ENCODE assay signal across 9 cellular contexts in the genomic region with DNA sequence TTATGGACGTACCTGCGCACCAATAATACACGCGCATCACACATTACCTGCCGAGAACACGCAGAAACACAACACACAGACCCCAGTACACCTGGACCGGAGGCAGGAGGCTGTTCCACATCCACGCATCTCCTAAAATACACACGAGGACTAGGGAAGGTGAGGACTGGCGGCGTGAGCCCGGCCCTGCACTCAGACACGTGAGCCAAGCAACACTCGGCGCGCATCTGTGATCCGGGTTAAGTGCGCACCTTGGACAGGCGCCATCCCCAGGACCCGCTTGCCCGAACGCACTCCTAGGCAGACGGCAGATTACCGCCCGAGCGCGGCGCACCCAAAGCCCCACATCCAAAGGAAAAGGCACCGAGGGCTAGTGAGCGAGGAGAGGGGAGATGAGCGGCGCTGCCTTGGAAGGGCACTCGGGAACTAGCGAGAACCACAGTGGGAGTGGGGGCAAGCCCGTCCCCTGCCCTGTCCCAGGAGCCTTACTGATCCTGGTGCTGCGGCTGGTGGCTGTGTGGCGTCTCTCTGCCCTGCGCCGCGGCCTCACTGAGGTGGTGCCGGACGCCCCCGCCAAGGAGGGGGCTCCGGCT. TPM values are rescaled to one million over a fixed set of nuclear protein-coding genes. Genes with fewer than 3 reads are reported as not detected.
A peak's percentile ranks its signal among the peaks of the same experiment; 100 is the strongest.
DNase-seq lines count a peak whose midpoint lies in the region; ATAC-seq and TF ChIP-seq lines count a peak whose summit lies in the region.
"Had no signal": no experiment of that assay in that cellular context is flagged by ENCODE, and none has a peak within 500 bp of the region (broad histone marks: within the 10 kb centered on the region; RNA-seq: fewer than 3 reads in every experiment).

No MANE protein-coding gene starts in this region.

- ATAC-seq in GM21381 (IDR thresholded peaks at IDR 0.05; ENCODE audit: unreplicated experiment) (peak; percentile 24), heart right ventricle (peak; percentile 43 to 63 (median 56)), HG03097 (IDR thresholded peaks at IDR 0.05; ENCODE audit: low FRiP score, unreplicated experiment) (no peak)

- H3K4me2 ChIP-seq in parathyroid adenoma (ENCODE audit: low read length): peak overlapping the region; percentile 99
- no peak overlapping the region for H3K4me2 ChIP-seq in Karpas-422 (ENCODE audit: low read depth, low read length, poor library complexity, severe bottlenecking)

- H3K4me3 ChIP-seq in heart right ventricle: peak overlapping the region; percentile 47 to 91 (median 61)
- peak overlapping the region; percentile 67 for H3K4me3 ChIP-seq in parathyroid adenoma (ENCODE audit: low read depth, low read length)
- H3K4me3 ChIP-seq in Karpas-422 (ENCODE audit: low read length): no peak overlapping the region

- H3K9ac ChIP-seq in parathyroid adenoma (peak overlapping the region; percentile 31), Karpas-422 (ENCODE audit: low read length) (no peak overlapping the region)

- H3K4me1 ChIP-seq in heart right ventricle (peaks cover 0 to 21% (median 12%) of the 10 kb centered on the region in 9 donors), parathyroid adenoma (no peaks in the 10 kb centered on the region), Karpas-422 (ENCODE audit: low read length) (peaks cover 8% of the 10 kb centered on the region)

- DNase-seq in DMS53 (lab: John Stamatoyannopoulos, UW): peak; percentile 84
- peak; percentile 28 to 51 for DNase-seq in NCI-H1930 (lab: John Stamatoyannopoulos, UW)
- DNase-seq in activated naive CD4-positive, alpha-beta T cell treated with anti-CD3 and anti-CD28 coated beads, Interleukin-2, amount 10 ng/mL, durations not matched to agents 7 days and 5 days: peak; percentile 44
- DNase-seq in heart right ventricle: peak; percentile 10 to 32
- no peak for DNase-seq in Karpas-422

- CTCF ChIA-PET in activated naive CD4-positive, alpha-beta T cell treated with anti-CD3 and anti-CD28 coated beads, Interleukin-2, amount 10 ng/mL, durations not matched to agents 7 days and 5 days (lab: Charles Lee): interaction anchor here (1.2 kb wide), 1 partner anchor 11 kb away, joined by 3 read pairs; no protein-coding TSS in a partner anchor

- H3K9me3 Mint-ChIP-seq in activated naive CD4-positive, alpha-beta T cell treated with anti-CD3 and anti-CD28 coated beads, Interleukin-2, amount 10 ng/mL, durations not matched to agents 7 days and 5 days: peaks cover 2% of the 10 kb centered on the region

- H3K27ac Mint-ChIP-seq in activated naive CD4-positive, alpha-beta T cell treated with anti-CD3 and anti-CD28 coated beads, Interleukin-2, amount 10 ng/mL, durations not matched to agents 7 days and 5 days: no peak overlapping the region

- H3K27ac ChIP-seq in heart right ventricle (no peak overlapping the region), parathyroid adenoma (peak overlapping the region; percentile 57), Karpas-422 (ENCODE audit: low read length) (no peak overlapping the region)

- peaks cover 22% of the 10 kb centered on the region for H3K4me1 Mint-ChIP-seq in activated naive CD4-positive, alpha-beta T cell treated with anti-CD3 and anti-CD28 coated beads, Interleukin-2, amount 10 ng/mL, durations not matched to agents 7 days and 5 days

- intact Hi-C loops in heart right ventricle (cut with DNase I): no loop called here

- no peak for TF ChIP-seq CTCF in heart right ventricle (IDR thresholded peaks at IDR 0.05)
- no peak for TF ChIP-seq CTCF in parathyroid adenoma (IDR thresholded peaks at IDR 0.05)

- peaks cover 62% of the 10 kb centered on the region for H3K27me3 Mint-ChIP-seq in activated naive CD4-positive, alpha-beta T cell treated with anti-CD3 and anti-CD28 coated beads, Interleukin-2, amount 10 ng/mL, durations not matched to agents 7 days and 5 days

- 0 out of 2 replicates have a peak, but pooled peaks cover 4% of the 10 kb centered on the region for H4K20me1 ChIP-seq in Karpas-422 (ENCODE audit: insufficient read depth, low read depth, low read length)

- no peaks in the 10 kb centered on the region for H3K79me2 ChIP-seq in parathyroid adenoma
- no peaks in the 10 kb centered on the region for H3K79me2 ChIP-seq in Karpas-422 (ENCODE audit: low read length)

- peaks cover 0 to 55% (median 0%) of the 10 kb centered on the region in 7 donors for H3K27me3 ChIP-seq in heart right ventricle
- H3K27me3 ChIP-seq in parathyroid adenoma (ENCODE audit: control insufficient read depth, insufficient read depth, low read length): no peaks in the 10 kb centered on the region
- H3K27me3 ChIP-seq in Karpas-422 (ENCODE audit: low read length): no peaks in the 10 kb centered on the region

- no peaks in the 10 kb centered on the region for H3K9me2 ChIP-seq in Karpas-422 (replicated peaks; ENCODE audit: insufficient read depth, low read length)

- H3K36me3 ChIP-seq in heart right ventricle: no peaks in the 10 kb centered on the region
- no peaks in the 10 kb centered on the region for H3K36me3 ChIP-seq in parathyroid adenoma (ENCODE audit: control insufficient read depth, insufficient read depth, low read length)
- no peaks in the 10 kb centered on the region for H3K36me3 ChIP-seq in Karpas-422 (ENCODE audit: insufficient read depth, low read length)

- H3K36me3 Mint-ChIP-seq in activated naive CD4-positive, alpha-beta T cell treated with anti-CD3 and anti-CD28 coated beads, Interleukin-2, amount 10 ng/mL, durations not matched to agents 7 days and 5 days: peaks cover 4% of the 10 kb centered on the region

- H3K4me3 Mint-ChIP-seq in activated naive CD4-positive, alpha-beta T cell treated with anti-CD3 and anti-CD28 coated beads, Interleukin-2, amount 10 ng/mL, durations not matched to agents 7 days and 5 days: peak overlapping the region; percentile 74

- H2AFZ ChIP-seq in parathyroid adenoma: peak overlapping the region; percentile 98
- H2AFZ ChIP-seq in Karpas-422 (ENCODE audit: low read length): no peak overlapping the region

- H3K9me3 ChIP-seq in heart right ventricle (peaks cover 0 to 4% (median 0%) of the 10 kb centered on the region in 11 donors), parathyroid adenoma (ENCODE audit: control insufficient read depth, low read length) (no peaks in the 10 kb centered on the region), Karpas-422 (ENCODE audit: low read length) (no peaks in the 10 kb centered on the region)

- 5 to 6% methylated on average over 44 of the region's 44 CpGs for WGBS in heart right ventricle, 2 donors

RNA-seq across cellular contexts. Expression of a gene that starts 0.4 kb away (rescaled TPM):
- total RNA-seq in heart right ventricle: 1 to 10 TPM in 2 of 10 donors, under 1 TPM in 8; 0.19 to 1.4 (median 0.52) TPM
- under 1 TPM; 0.22 to 0.59 TPM for polyA plus RNA-seq in heart right ventricle
- not detected in 2 replicates for total RNA-seq in Karpas-422 (2014; rRNA removed; shearing (Covaris generic); ENCODE audit: low replicate concordance)
- total RNA-seq: RPMI7951 had no signal

RNA-seq across cellular contexts. Expression of a gene that starts 19.2 kb away (rescaled TPM):
- total RNA-seq in heart right ventricle: 1 to 10 TPM; 3.0 to 5.0 (median 4.4) TPM
- polyA plus RNA-seq in heart right ventricle: 1 to 10 TPM; 1.9 to 2.3 TPM
- 3.4 and 4.6 TPM in 2 replicates for total RNA-seq in Karpas-422 (2014; rRNA removed; shearing (Covaris generic); ENCODE audit: low replicate concordance)

RNA-seq across cellular contexts. Expression of a gene that starts 33.1 kb away (rescaled TPM):
- under 1 TPM in 2 of 10 donors, not detected in 8; 0.09 to 0.30 TPM for total RNA-seq in heart right ventricle
- polyA plus RNA-seq in heart right ventricle: not detected
- not detected in 2 replicates for total RNA-seq in Karpas-422 (2014; rRNA removed; shearing (Covaris generic); ENCODE audit: low replicate concordance)

RNA-seq across cellular contexts. Expression of a gene that starts 34.1 kb away (rescaled TPM):
- total RNA-seq in heart right ventricle: 10 to 100 TPM; 24.5 to 39.6 (median 31.5) TPM
- 10 to 100 TPM in 1 of 2 donors, 1 to 10 TPM in 1; 6.4 to 13.5 TPM for polyA plus RNA-seq in heart right ventricle
- 0.54 and 3.7 TPM in 2 replicates for total RNA-seq in Karpas-422 (2014; rRNA removed; shearing (Covaris generic); ENCODE audit: low replicate concordance)

RNA-seq across cellular contexts. Expression of a gene that starts 38.3 kb away (rescaled TPM):
- total RNA-seq in heart right ventricle: 1 to 10 TPM; 1.0 to 5.2 (median 2.0) TPM
- polyA plus RNA-seq in heart right ventricle: 1 to 10 TPM; 2.3 to 2.7 TPM
- total RNA-seq in Karpas-422 (2014; rRNA removed; shearing (Covaris generic); ENCODE audit: low replicate concordance): 12.5 and 14.9 TPM in 2 replicates
